9 cellular contexts compared by ENCODE assay signal in the genomic region with DNA sequence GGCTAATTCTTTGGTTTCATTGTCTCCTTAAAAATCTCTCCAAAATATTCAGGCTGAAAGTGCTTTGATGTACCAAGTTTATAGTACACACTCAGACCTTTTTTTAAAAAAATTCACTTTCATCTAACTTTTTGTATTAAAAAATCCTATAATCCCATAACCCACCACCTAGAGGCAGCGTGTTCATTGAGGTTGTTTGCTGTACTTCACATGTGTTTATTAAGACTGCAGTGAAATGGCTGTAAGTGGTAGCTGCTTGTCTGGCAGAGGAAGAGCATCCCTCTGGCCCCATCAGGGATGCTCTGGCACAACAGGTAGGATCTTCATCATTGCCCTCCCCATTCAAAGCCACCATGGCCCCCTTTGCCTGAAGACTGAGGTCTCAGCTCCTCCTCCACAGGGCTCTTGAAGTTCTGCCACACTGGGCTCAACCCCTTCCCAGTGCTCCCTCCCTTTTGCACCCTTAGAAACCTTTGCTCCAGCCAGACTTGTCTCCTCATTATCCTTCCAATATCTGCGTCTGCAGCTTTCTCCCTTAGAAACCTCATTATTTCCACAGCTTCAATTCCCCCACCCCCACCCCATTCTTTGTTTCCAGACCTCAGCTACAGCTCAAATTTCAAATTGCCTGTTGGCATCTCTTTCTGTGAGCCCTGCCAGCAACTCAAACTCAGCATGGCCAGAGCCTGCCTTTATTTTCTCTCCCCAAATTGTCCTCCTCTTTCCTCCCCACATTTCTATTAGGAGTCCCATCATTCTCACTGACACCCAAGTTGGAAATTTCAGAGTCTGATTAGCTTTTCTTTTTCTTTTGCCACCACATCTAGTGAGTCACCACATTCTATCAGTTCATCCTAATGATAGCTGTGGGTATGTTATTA.
DNase-seq lines count a peak whose midpoint lies in the region; ATAC-seq and TF ChIP-seq lines count a peak whose summit lies in the region.
"Had no signal": no experiment of that assay in that cellular context is flagged by ENCODE, and none has a peak within 500 bp of the region (broad histone marks: within the 10 kb centered on the region; RNA-seq: fewer than 3 reads in every experiment).

No MANE protein-coding gene starts in this region.

- no peak for TF ChIP-seq CTCF in ovary (IDR thresholded peaks at IDR 0.05)

- no peak for TF ChIP-seq EP300 in ovary (IDR thresholded peaks at IDR 0.05)

- no peaks in the 10 kb centered on the region for H3K36me3 ChIP-seq in ovary

- DNase-seq in DMS53 treated with DMSO at 0.1 percent for 48 hours (lab: John Stamatoyannopoulos, UW; ENCODE audit: unreplicated experiment) (peak; percentile 4), NCI-H2196 treated with DMSO at 0.1 percent for 48 hours (lab: John Stamatoyannopoulos, UW; ENCODE audit: unreplicated experiment) (peak; percentile 47), fibroblast of gingiva (ENCODE audit: low read depth) (peak; percentile 84), ovary (peak in 3 of 5 donors; percentile 46 to 55 (median 51)), SKM-1 (lab: John Stamatoyannopoulos, UW; ENCODE audit: unreplicated experiment) (no peak)
- DNase-seq in activated CD4-positive, CD25-positive, alpha-beta regulatory T cell treated with anti-CD3 and anti-CD28 coated beads, Interleukin-2, amount 50 U/mL, for 72 hours: no peak
- DNase-seq in stimulated activated CD4-positive, alpha-beta T cell treated with anti-CD3 and anti-CD28 coated beads, Interleukin-2, amount 100 ng/mL, for 24 hours: no peak

- H3K27me3 ChIP-seq in ovary: no peaks in the 10 kb centered on the region

- TF ChIP-seq POLR2A in ovary (IDR thresholded peaks at IDR 0.05): no peak

- intact Hi-C loops in ovary (cut with DNase I): no loop called here

- 27 to 49% (median 44%) methylated on average over 2 of the region's 2 CpGs for WGBS in ovary, 3 donors

- H3K9me3 ChIP-seq in ovary: no peaks in the 10 kb centered on the region

- H3K4me1 ChIP-seq in ovary (ENCODE audit: insufficient read depth): peaks cover 4% of the 10 kb centered on the region

- ATAC-seq in HG03175 (IDR thresholded peaks at IDR 0.05; ENCODE audit: unreplicated experiment): no peak

- no peak overlapping the region for H3K4me3 ChIP-seq in ovary
- H3K4me3 ChIP-seq: coronary artery had no signal

- no peak overlapping the region for H3K27ac ChIP-seq in ovary

Comparison
In these comparisons a context has a peak if more than half of its experiments do, and no peak if none do; other contexts are left out.
1. DNase-seq: peak in DMS53 treated with DMSO at 0.1 percent for 48 hours (single experiment), NCI-H2196 treated with DMSO at 0.1 percent for 48 hours (single experiment), fibroblast of gingiva (single experiment) and ovary (3 of 5); none in activated CD4-positive, CD25-positive, alpha-beta regulatory T cell treated with anti-CD3 and anti-CD28 coated beads, Interleukin-2, amount 50 U/mL, for 72 hours (single experiment), stimulated activated CD4-positive, alpha-beta T cell treated with anti-CD3 and anti-CD28 coated beads, Interleukin-2, amount 100 ng/mL, for 24 hours (0 of 2) and SKM-1 (single experiment).